Comparison of ENCODE assay signal across 8 cellular contexts in genomic region chr3:191328383-191328962, GRCh38. TPM values are rescaled to one million over a fixed set of nuclear protein-coding genes. Genes with fewer than 3 reads are reported as not detected.
DNase-seq lines count a peak whose midpoint lies in the region; ATAC-seq and TF ChIP-seq lines count a peak whose summit lies in the region.

No MANE protein-coding gene starts in this region.

- peak overlapping the region; percentile 4; the same call in 1 of the 2 replicates for H3K27ac Mint-ChIP-seq in WTC11

- H3K27me3 ChIP-seq in heart right ventricle (no peaks in the 10 kb centered on the region), skeletal muscle tissue (ENCODE audit: control insufficient read depth in 3 of 3, insufficient read depth in 3 of 3, low read length in 3 of 3) (no peaks in the 10 kb centered on the region)

- ATAC-seq in WTC11 (no peak), heart right ventricle (peak in 5 of 8 donors; percentile 2 to 28 (median 10))

- H3K4me3 ChIP-seq in heart right ventricle (peak overlapping the region; percentile 77 to 97 (median 92)), skeletal muscle tissue (ENCODE audit: low read length in 3 of 3) (peak overlapping the region; percentile 75 to 82 (median 82))

- H3K4me3 Mint-ChIP-seq in WTC11, result peak overlapping the region; percentile 86

- H3K4me1 ChIP-seq in heart right ventricle (peaks cover 9 to 41% (median 37%) of the 10 kb centered on the region in 9 donors), skeletal muscle tissue (ENCODE audit: control insufficient read depth in 3 of 3, insufficient read depth in 3 of 3, low read length in 3 of 3) (peaks cover 18 to 24% (median 23%) of the 10 kb centered on the region in 3 donors)

- H3K36me3 ChIP-seq in heart right ventricle, result no peaks in the 10 kb centered on the region
- H3K36me3 ChIP-seq in skeletal muscle tissue (ENCODE audit: control insufficient read depth in 3 of 3, insufficient read depth in 3 of 3, low read length in 3 of 3), result no peaks in the 10 kb centered on the region

- POLR2A ChIA-PET in WTC11 (lab: Charles Lee), result interaction anchor here (0.6 kb wide), 1 partner anchor 194 kb away, joined by 3 read pairs; no protein-coding TSS in a partner anchor

- peaks cover 36% of the 10 kb centered on the region for H3K4me1 Mint-ChIP-seq in WTC11

- TF ChIP-seq CTCF in WTC11 (IDR thresholded peaks at IDR 0.05) (no peak), heart right ventricle (IDR thresholded peaks at IDR 0.05) (no peak)

- H3K36me3 Mint-ChIP-seq in WTC11, result no peaks in the 10 kb centered on the region

- 38 to 48% methylated on average over 9 of the region's 9 CpGs for WGBS in heart right ventricle, 2 donors

- peaks cover 33% of the 10 kb centered on the region for H3K27me3 Mint-ChIP-seq in WTC11 (ENCODE audit: low read depth)

- H3K9ac ChIP-seq in skeletal muscle tissue (ENCODE audit: low read depth in 1 of 3, low read length in 3 of 3), result peak overlapping the region; percentile 88 to 93 (median 89)

- no peaks in the 10 kb centered on the region for H3K9me3 Mint-ChIP-seq in WTC11

- intact Hi-C loops in heart right ventricle (cut with DNase I), result loop anchor here in 2 of 10 donors (1.0 to 5.0 kb wide), 2 partner anchors 33 to 34 kb away; no protein-coding TSS in a partner anchor

- CTCF ChIA-PET in WTC11 (lab: Charles Lee), result interaction anchor here (0.7 to 1.3 kb wide), 2 partner anchors 11 to 21 kb away, joined by 3 to 4 read pairs; no protein-coding TSS in a partner anchor

- H3K9me3 ChIP-seq in heart right ventricle, result no peaks in the 10 kb centered on the region
- H3K9me3 ChIP-seq in skeletal muscle tissue (ENCODE audit: control insufficient read depth in 3 of 3, low read length in 3 of 3), result no peaks in the 10 kb centered on the region

- DNase-seq in NCI-H2029 (lab: John Stamatoyannopoulos, UW) (peak; percentile 34), NCI-H2029 treated with DMSO at 0.1 percent for 48 hours (lab: John Stamatoyannopoulos, UW) (no peak), WTC11 (ENCODE audit: low spot score) (no peak), heart right ventricle (no peak), DMS 273 treated with DMSO at 0.1 percent for 48 hours (lab: John Stamatoyannopoulos, UW) (no peak), COLO668 (lab: John Stamatoyannopoulos, UW; ENCODE audit: unreplicated experiment) (no peak)
- DNase-seq in activated CD8-positive, alpha-beta memory T cell treated with anti-CD3 and anti-CD28 coated beads for 24 hours, result no peak

- H3K27ac ChIP-seq in heart right ventricle (peak overlapping the region; percentile 90 to 99 (median 97)), skeletal muscle tissue (ENCODE audit: low read depth, low read length) (peak overlapping the region; percentile 86)

TF ChIP-seq in WTC11, 78 proteins besides CTCF, POLR2A, EP300 and RAD21:
- TF ChIP-seq ELF4 (CRISPR knock-in tag; IDR thresholded peaks at IDR 0.05; ENCODE audit: low read depth) (no peak), ZNF512 (CRISPR knock-in tag; IDR thresholded peaks at IDR 0.05; ENCODE audit: borderline replicate concordance) (no peak), ATF1 (CRISPR knock-in tag; IDR thresholded peaks at IDR 0.05) (no peak), OVOL2 (CRISPR knock-in tag; IDR thresholded peaks at IDR 0.05; ENCODE audit: borderline replicate concordance) (no peak)

RNA-seq across cellular contexts. Expression of gene CCDC50, which starts 0.7 kb away (rescaled TPM):
- total RNA-seq in WTC11 (2021) (31.6 to 35.4 TPM (median 33.1 TPM) in 3 replicates), heart right ventricle (10 to 100 TPM; 39.5 to 58.8 (median 51.2) TPM), skeletal muscle tissue (24.0 TPM)
- 10 to 100 TPM; 14.3 to 37.7 TPM for polyA plus RNA-seq in heart right ventricle

RNA-seq across cellular contexts. Expression of gene UTS2B, which starts 1.9 kb away (rescaled TPM):
- total RNA-seq in WTC11 (2021) (0.55 to 0.57 TPM in 2 of 3 replicates, not detected in the other), heart right ventricle (under 1 TPM in 5 of 10 donors, not detected in 5; 0.10 to 0.53 (median 0.43) TPM), skeletal muscle tissue (not detected)
- polyA plus RNA-seq in heart right ventricle, result under 1 TPM; 0.16 to 0.22 TPM
